Comparison of ENCODE assay signal across 26 cellular contexts in the genomic region with DNA sequence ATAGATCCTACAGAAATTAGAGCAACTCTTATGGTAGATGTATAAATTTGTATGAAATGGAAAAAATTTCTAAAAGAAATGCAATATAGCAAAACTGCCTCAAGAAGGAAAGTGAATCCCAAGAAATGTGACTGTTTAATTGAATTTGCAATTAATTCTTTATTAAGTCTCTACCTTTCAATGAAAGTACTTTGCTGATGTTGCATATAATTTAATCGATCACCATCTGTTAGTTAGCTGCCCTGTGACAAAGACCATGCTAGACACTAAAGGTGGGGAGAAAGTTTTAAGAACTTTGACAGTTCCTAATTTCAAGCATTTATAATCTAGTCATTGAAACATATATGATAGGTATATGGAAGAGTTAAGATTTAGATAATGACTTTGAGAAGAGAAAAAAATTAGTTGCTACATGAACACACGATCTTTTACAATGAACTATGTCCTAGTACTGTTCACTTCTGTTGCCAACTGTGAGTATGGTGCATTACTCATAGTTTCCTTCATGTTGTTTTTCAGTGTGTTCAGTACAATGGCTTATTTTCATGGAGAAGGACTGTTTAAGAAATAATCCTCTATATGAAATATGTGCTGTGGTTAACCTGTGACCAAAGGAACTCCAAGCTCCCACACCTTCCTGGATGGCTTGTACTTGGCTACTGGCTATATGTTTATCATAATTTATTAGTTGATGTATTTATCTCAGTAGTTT.
DNase-seq lines count a peak whose midpoint lies in the region; TF ChIP-seq lines count a peak whose summit lies in the region.
"Had no signal": no experiment of that assay in that cellular context is flagged by ENCODE, and none has a peak within 500 bp of the region (broad histone marks: within the 10 kb centered on the region; RNA-seq: fewer than 3 reads in every experiment).

No MANE protein-coding gene starts in this region.

- no peaks in the 10 kb centered on the region for H3K27me3 ChIP-seq in breast epithelium
- H3K27me3 ChIP-seq: BLaER1 treated with 17β-estradiol and CSF1 and Interleukin-3, amounts not matched to agents 10 nM and 100 nM; gastrocnemius medialis; neural progenitor cell; transverse colon had no signal

- no peaks in the 10 kb centered on the region for H3K9me3 Mint-ChIP-seq in MCF 10A (ENCODE audit: unreplicated experiment)
- H3K9me3 Mint-ChIP-seq: neural progenitor cell had no signal

- CTCF ChIA-PET in MCF 10A (lab: Yijun Ruan, JAX) = interaction anchor here (0.5 kb wide), 1 partner anchor 82 kb away, joined by 4 read pairs; no protein-coding TSS in a partner anchor

- no peak overlapping the region for H3K4me3 ChIP-seq in breast epithelium
- H3K4me3 ChIP-seq in cardiac fibroblast (replicated peaks in 1 of 2; ENCODE audit: low read depth in 2 of 2, low read length in 2 of 2) = no peak overlapping the region
- H3K4me3 ChIP-seq in foreskin fibroblast (ENCODE audit: low read depth in 1 of 2, low read length in 2 of 2) = no peak overlapping the region
- H3K4me3 ChIP-seq: BLaER1 treated with 17β-estradiol and CSF1 and Interleukin-3, amounts not matched to agents 10 nM and 100 nM; gastrocnemius medialis; mucosa of descending colon; neural progenitor cell; transverse colon had no signal

- no peak overlapping the region for H3K4me3 Mint-ChIP-seq in MCF 10A (ENCODE audit: unreplicated experiment)
- H3K4me3 Mint-ChIP-seq: activated CD4-positive, alpha-beta memory T cell treated with anti-CD3 and anti-CD28 coated beads for 36 hours; activated naive CD4-positive, alpha-beta T cell treated with anti-CD3 and anti-CD28 coated beads, Interleukin-2, amount 10 ng/mL, durations not matched to agents 7 days and 5 days; brain; neural progenitor cell; stimulated activated naive B cell treated with anti-CD40 and anti-IgM and Interleukin-4, amounts not matched to agents 10 μg/mL and 1 μg/mL and 100 μg/mL, for 72 hours; T-helper 1 cell treated with Interleukin-12 subunit alpha and Interleukin-12 subunit beta and Interleukin-4 antibody, amounts not matched to agents 30 μg/mL and 1 μg/mL, for 36 hours had no signal

- no peak for TF ChIP-seq POLR2A in breast epithelium (IDR thresholded peaks at IDR 0.05)

- H3K27ac ChIP-seq in breast epithelium = no peak overlapping the region
- H3K27ac ChIP-seq: BLaER1 treated with 17β-estradiol and CSF1 and Interleukin-3, amounts not matched to agents 10 nM and 100 nM; gastrocnemius medialis; HL-60; neural progenitor cell; transverse colon had no signal

- H3K27me3 Mint-ChIP-seq in MCF 10A (ENCODE audit: insufficient read depth, unreplicated experiment) = no peaks in the 10 kb centered on the region
- H3K27me3 Mint-ChIP-seq: activated CD4-positive, alpha-beta memory T cell treated with anti-CD3 and anti-CD28 coated beads for 36 hours; activated naive CD4-positive, alpha-beta T cell treated with anti-CD3 and anti-CD28 coated beads, Interleukin-2, amount 10 ng/mL, durations not matched to agents 7 days and 5 days; brain; stimulated activated naive B cell treated with anti-CD40 and anti-IgM and Interleukin-4, amounts not matched to agents 10 μg/mL and 1 μg/mL and 100 μg/mL, for 72 hours had no signal

- DNase-seq in MCF 10A (ENCODE audit: unreplicated experiment) (peak; percentile 50), breast epithelium (ENCODE audit: low spot score in 2 of 2) (no peak), cardiac fibroblast (ENCODE audit: low read depth in 2 of 2) (peak; percentile 76 to 81), foreskin fibroblast (peak; percentile 14 to 38), stromal cell of bone marrow (ENCODE audit: low read depth) (peak; percentile 27), SKM-1 (lab: John Stamatoyannopoulos, UW; ENCODE audit: unreplicated experiment) (no peak), GM03348 (ENCODE audit: low spot score) (no peak), NCI-H510A treated with DMSO at 0.1 percent for 48 hours (lab: John Stamatoyannopoulos, UW) (no peak)
- DNase-seq: 8988T; activated CD4-positive, alpha-beta memory T cell treated with anti-CD3 and anti-CD28 coated beads for 36 hours; activated naive CD4-positive, alpha-beta T cell treated with anti-CD3 and anti-CD28 coated beads, Interleukin-2, amount 10 ng/mL, durations not matched to agents 7 days and 5 days; gastrocnemius medialis; H7; KBM-7; mucosa of descending colon; NCI-H1105; NCI-H2081 treated with DMSO at 0.1 percent for 48 hours; NCI-H524; SHP77 treated with DMSO at 0.1 percent for 48 hours; stimulated activated naive B cell treated with anti-CD40 and anti-IgM and Interleukin-4, amounts not matched to agents 10 μg/mL and 1 μg/mL and 100 μg/mL, for 72 hours; transverse colon had no signal

- H3K4me1 Mint-ChIP-seq in MCF 10A (ENCODE audit: insufficient read depth, unreplicated experiment) = no peaks in the 10 kb centered on the region
- H3K4me1 Mint-ChIP-seq: activated naive CD4-positive, alpha-beta T cell treated with anti-CD3 and anti-CD28 coated beads, Interleukin-2, amount 10 ng/mL, durations not matched to agents 7 days and 5 days; brain; neural progenitor cell; stimulated activated naive B cell treated with anti-CD40 and anti-IgM and Interleukin-4, amounts not matched to agents 10 μg/mL and 1 μg/mL and 100 μg/mL, for 72 hours had no signal

- intact Hi-C loops in MCF 10A (cut with micrococcal nuclease) (no loop called here), breast epithelium (cut with DNase I; ENCODE audit: low total_unique reads) (no loop called here)

- peak overlapping the region; percentile 39 for H3K27ac Mint-ChIP-seq in MCF 10A (ENCODE audit: low read depth, unreplicated experiment)
- H3K27ac Mint-ChIP-seq: activated CD4-positive, alpha-beta memory T cell treated with anti-CD3 and anti-CD28 coated beads for 36 hours; activated naive CD4-positive, alpha-beta T cell treated with anti-CD3 and anti-CD28 coated beads, Interleukin-2, amount 10 ng/mL, durations not matched to agents 7 days and 5 days; brain; neural progenitor cell; stimulated activated naive B cell treated with anti-CD40 and anti-IgM and Interleukin-4, amounts not matched to agents 10 μg/mL and 1 μg/mL and 100 μg/mL, for 72 hours; T-helper 1 cell treated with Interleukin-12 subunit alpha and Interleukin-12 subunit beta and Interleukin-4 antibody, amounts not matched to agents 30 μg/mL and 1 μg/mL, for 36 hours had no signal

- no peaks in the 10 kb centered on the region for H3K36me3 ChIP-seq in breast epithelium
- H3K36me3 ChIP-seq: BLaER1 treated with 17β-estradiol and CSF1 and Interleukin-3, amounts not matched to agents 10 nM and 100 nM; gastrocnemius medialis; neural progenitor cell; transverse colon had no signal

- BruUV-seq in MCF 10A (replicated peaks; lab: Mats Ljungman, UMichigan) = no TSS peak

- POLR2A ChIA-PET in MCF 10A (lab: Yijun Ruan, JAX) = interaction anchor here (1.5 kb wide), 1 partner anchor 9 kb away, joined by 3 read pairs; no protein-coding TSS in a partner anchor

- no peaks in the 10 kb centered on the region for H3K9me3 ChIP-seq in breast epithelium
- H3K9me3 ChIP-seq: BLaER1 treated with 17β-estradiol and CSF1 and Interleukin-3, amounts not matched to agents 10 nM and 100 nM; gastrocnemius medialis; mucosa of descending colon; transverse colon had no signal

- TF ChIP-seq CTCF in MCF 10A (IDR thresholded peaks at IDR 0.05; ENCODE audit: unreplicated experiment) (no peak), breast epithelium (IDR thresholded peaks at IDR 0.05) (no peak), cardiac fibroblast (IDR thresholded peaks at IDR 0.05; ENCODE audit: low read depth, low read length) (no peak), foreskin fibroblast (IDR thresholded peaks at IDR 0.05; ENCODE audit: low read depth, low read length) (no peak)

- H3K36me3 Mint-ChIP-seq in MCF 10A (ENCODE audit: insufficient read depth, unreplicated experiment) = no peaks in the 10 kb centered on the region
- H3K36me3 Mint-ChIP-seq: activated CD4-positive, alpha-beta memory T cell treated with anti-CD3 and anti-CD28 coated beads for 36 hours; activated naive CD4-positive, alpha-beta T cell treated with anti-CD3 and anti-CD28 coated beads, Interleukin-2, amount 10 ng/mL, durations not matched to agents 7 days and 5 days; brain; neural progenitor cell had no signal

- no peaks in the 10 kb centered on the region for H3K4me1 ChIP-seq in breast epithelium
- H3K4me1 ChIP-seq: BLaER1 treated with 17β-estradiol and CSF1 and Interleukin-3, amounts not matched to agents 10 nM and 100 nM; gastrocnemius medialis; neural progenitor cell; transverse colon had no signal

Comparison
In these comparisons a context has a peak if more than half of its experiments do, and no peak if none do; other contexts are left out.
1. DNase-seq: peak in MCF 10A (single experiment), cardiac fibroblast (2 of 2), foreskin fibroblast (2 of 2) and stromal cell of bone marrow (single experiment); none in breast epithelium (0 of 2), SKM-1 (single experiment), GM03348 (single experiment) and NCI-H510A treated with DMSO at 0.1 percent for 48 hours (single experiment).